10 cellular contexts compared by ENCODE assay signal in genomic region chr3:80688814-80689213, GRCh38.
DNase-seq lines count a peak whose midpoint lies in the region; ATAC-seq and TF ChIP-seq lines count a peak whose summit lies in the region.
"Had no signal": no experiment of that assay in that cellular context is flagged by ENCODE, and none has a peak within 500 bp of the region (broad histone marks: within the 10 kb centered on the region; RNA-seq: fewer than 3 reads in every experiment).

No MANE protein-coding gene starts in this region.

- H3K27me3 ChIP-seq in A673 (replicated peaks; ENCODE audit: insufficient read depth, low read depth, low read length, poor library complexity), result no peaks in the 10 kb centered on the region
- H3K27me3 ChIP-seq in hepatocyte, result no peaks in the 10 kb centered on the region

- H3K9me3 ChIP-seq in A673 (ENCODE audit: low read depth, low read length, poor library complexity, severe bottlenecking) (no peaks in the 10 kb centered on the region), hepatocyte (ENCODE audit: low read depth) (no peaks in the 10 kb centered on the region)

- H3K4me1 Mint-ChIP-seq in effector memory CD8-positive, alpha-beta T cell (ENCODE audit: low read depth in 2 of 2), result no peaks in the 10 kb centered on the region

- intact Hi-C loops in A673 (cut with micrococcal nuclease; ENCODE audit: unreplicated experiment), result loop anchor here (2.0 kb wide), 1 partner anchor 1168 kb away; no protein-coding TSS in a partner anchor

- H3K4me3 ChIP-seq in A673 (ENCODE audit: low read depth, low read length, poor library complexity, severe bottlenecking), result no peak overlapping the region
- H3K4me3 ChIP-seq in hepatocyte, result no peak overlapping the region

- H3K4me2 ChIP-seq in hepatocyte, result no peak overlapping the region
- H3K4me2 ChIP-seq: KMS-11 had no signal

- no peaks in the 10 kb centered on the region for H3K27me3 Mint-ChIP-seq in effector memory CD8-positive, alpha-beta T cell

- H3K79me2 ChIP-seq in hepatocyte, result no peaks in the 10 kb centered on the region
- H3K79me2 ChIP-seq: parathyroid adenoma had no signal

- TF ChIP-seq CTCF in A673 (conservative IDR thresholded peaks at IDR 0.05; ENCODE audit: low read depth, low read length) (peak; percentile 52; the same call in 1 of the 2 replicates), hepatocyte (IDR thresholded peaks at IDR 0.05; ENCODE audit: poor library complexity) (peak; percentile 72), omental fat pad (IDR thresholded peaks at IDR 0.05) (no peak)

- H3K36me3 ChIP-seq in A673 (ENCODE audit: insufficient read depth, low read length, poor library complexity, severe bottlenecking), result no peaks in the 10 kb centered on the region
- H3K36me3 ChIP-seq in hepatocyte (replicated peaks; ENCODE audit: insufficient read depth, low read depth), result no peaks in the 10 kb centered on the region

- no peak overlapping the region for H3K27ac Mint-ChIP-seq in effector memory CD8-positive, alpha-beta T cell

- no peaks in the 10 kb centered on the region for H4K20me1 ChIP-seq in hepatocyte (ENCODE audit: insufficient read depth, poor library complexity, severe bottlenecking)

- no peak overlapping the region for H2AFZ ChIP-seq in hepatocyte
- H2AFZ ChIP-seq: parathyroid adenoma had no signal

- POLR2A ChIA-PET in A673 (lab: Charles Lee; ENCODE audit: low non-redundant PET), result no interaction called here

- H3K27ac ChIP-seq in A673 (ENCODE audit: low read depth, low read length, poor library complexity, severe bottlenecking) (no peak overlapping the region), hepatocyte (no peak overlapping the region)
- H3K27ac ChIP-seq: KMS-11, parathyroid adenoma had no signal

- no peaks in the 10 kb centered on the region for H3K9me2 ChIP-seq in hepatocyte (replicated peaks; ENCODE audit: insufficient read depth)

- H3K36me3 Mint-ChIP-seq in effector memory CD8-positive, alpha-beta T cell (ENCODE audit: insufficient read depth), result no peaks in the 10 kb centered on the region

- H3K9me3 Mint-ChIP-seq in effector memory CD8-positive, alpha-beta T cell, result peaks cover 0 to 11% of the 10 kb centered on the region in 2 donors

- no TSS peak for BruUV-seq in A673 (replicated peaks; lab: Mats Ljungman, UMichigan)

- CTCF ChIA-PET in A673 (lab: Charles Lee), result no interaction called here

- 8% methylated on average over 2 of the region's 2 CpGs for WGBS in hepatocyte (ENCODE audit: low lambda C conversion rate, missing lambda C conversion rate)

- ATAC-seq in effector memory CD8-positive, alpha-beta T cell (replicated peaks), result no peak
- ATAC-seq in HG03442 (IDR thresholded peaks at IDR 0.05; ENCODE audit: unreplicated experiment), result no peak
- no peak for ATAC-seq in GM19023 (IDR thresholded peaks at IDR 0.05; ENCODE audit: unreplicated experiment)
- ATAC-seq in omental fat pad (ENCODE audit: low FRiP score), result no peak

- DNase-seq in A673 (ENCODE audit: low spot score) (peak; percentile 30), HS-5 (ENCODE audit: low read depth) (peak; percentile 13), SK-N-DZ (ENCODE audit: low spot score) (peak; percentile 12), hepatocyte (ENCODE audit: low spot score) (peak; percentile 32), omental fat pad (ENCODE audit: low spot score) (no peak)
- no peak for DNase-seq in effector memory CD8-positive, alpha-beta T cell

- H3K4me3 Mint-ChIP-seq in effector memory CD8-positive, alpha-beta T cell, result no peak overlapping the region

- H3K4me1 ChIP-seq in A673 (ENCODE audit: insufficient read depth, low read length, poor library complexity, severe bottlenecking) (no peaks in the 10 kb centered on the region), hepatocyte (ENCODE audit: insufficient read depth) (no peaks in the 10 kb centered on the region)
- H3K4me1 ChIP-seq: parathyroid adenoma had no signal

Comparison
In these comparisons a context has a peak if more than half of its experiments do, and no peak if none do; other contexts are left out.
1. DNase-seq: peak in A673 (single experiment), HS-5 (single experiment), SK-N-DZ (single experiment) and hepatocyte (single experiment); none in effector memory CD8-positive, alpha-beta T cell (0 of 3) and omental fat pad (single experiment).
2. CTCF ChIP-seq: peak in A673 (single experiment) and hepatocyte (single experiment); none in omental fat pad (0 of 3).